8 cellular contexts compared by ENCODE assay signal in genomic region chr5:142356716-142357468, GRCh38. TPM values are rescaled to one million over a fixed set of nuclear protein-coding genes. Genes with fewer than 3 reads are reported as not detected.
DNase-seq lines count a peak whose midpoint lies in the region; ATAC-seq and TF ChIP-seq lines count a peak whose summit lies in the region.

No MANE protein-coding gene starts in this region.

- no peak for TF ChIP-seq CTCF in AG04449 (IDR thresholded peaks at IDR 0.05; ENCODE audit: insufficient read depth, low read length, missing control alignments)

- peak overlapping the region; percentile 70 for H3K4me3 Mint-ChIP-seq in activated CD4-positive, alpha-beta T cell treated with anti-CD3 and anti-CD28 coated beads for 36 hours

- H3K4me1 Mint-ChIP-seq in activated CD4-positive, alpha-beta T cell treated with anti-CD3 and anti-CD28 coated beads for 36 hours: peaks cover 49% of the 10 kb centered on the region

- H3K4me3 ChIP-seq in AG04449 (ENCODE audit: low read depth, low read length): peak overlapping the region; percentile 61

- ATAC-seq in GM18858 (IDR thresholded peaks at IDR 0.05; ENCODE audit: unreplicated experiment): peak; percentile 90
- ATAC-seq in HG03064 (IDR thresholded peaks at IDR 0.05; ENCODE audit: low read depth, unreplicated experiment): peak; percentile 90
- ATAC-seq in activated CD4-positive, alpha-beta T cell treated with anti-CD3 and anti-CD28 coated beads for 36 hours: peak; percentile 85

- intact Hi-C loops in activated CD4-positive, alpha-beta T cell treated with anti-CD3 and anti-CD28 coated beads for 36 hours (cut with DNase I, micrococcal nuclease): loop anchor here (1.0 to 5.0 kb wide), 12 partner anchors 32 to 470 kb away; partner anchors contain the start of genes ARHGAP26 (in 1 of the 2), GNPDA1 (in 1 of the 2), NDFIP1 (in 1 of the 2) and SPRY4 (in 1 of the 2)

- no peaks in the 10 kb centered on the region for H3K9me3 Mint-ChIP-seq in activated CD4-positive, alpha-beta T cell treated with anti-CD3 and anti-CD28 coated beads for 36 hours (ENCODE audit: low read depth)

- H3K36me3 Mint-ChIP-seq in activated CD4-positive, alpha-beta T cell treated with anti-CD3 and anti-CD28 coated beads for 36 hours (ENCODE audit: low read depth): no peaks in the 10 kb centered on the region

- CTCF ChIA-PET in AG04449 (lab: Yijun Ruan, JAX): interaction anchor here (0.7 to 4.8 kb wide), 8 partner anchors 25 to 302 kb away, joined by 3 to 28 read pairs (median 4); partner anchors contain the start of gene SPRY4
- CTCF ChIA-PET in activated CD4-positive, alpha-beta T cell treated with anti-CD3 and anti-CD28 coated beads for 36 hours (lab: Charles Lee): interaction anchor here (0.7 kb wide), 2 partner anchors 15 to 36 kb away, joined by 3 read pairs; no protein-coding TSS in a partner anchor

- H3K27ac ChIP-seq in cingulate gyrus (ENCODE audit: low read depth, low read length) (peak overlapping the region; percentile 90), layer of hippocampus (ENCODE audit: low read depth, low read length) (peak overlapping the region; percentile 68)

- H3K27me3 Mint-ChIP-seq in activated CD4-positive, alpha-beta T cell treated with anti-CD3 and anti-CD28 coated beads for 36 hours: no peaks in the 10 kb centered on the region

- H3K27me3 ChIP-seq in layer of hippocampus (ENCODE audit: control insufficient read depth, insufficient read depth, low read length): no peaks in the 10 kb centered on the region

- POLR2A ChIA-PET in AG04449 (lab: Yijun Ruan, JAX): interaction anchor here (0.6 to 1.9 kb wide), 7 partner anchors 14 to 1220 kb away, joined by 3 to 22 read pairs (median 5); partner anchors contain the start of gene SPRY4
- POLR2A ChIA-PET in activated CD4-positive, alpha-beta T cell treated with anti-CD3 and anti-CD28 coated beads for 36 hours (lab: Charles Lee): no interaction called here

- DNase-seq in AG04449 (ENCODE audit: low read depth, low spot score) (no peak), NCI-H226 (peak; percentile 77)
- DNase-seq in activated CD4-positive, alpha-beta T cell treated with anti-CD3 and anti-CD28 coated beads for 36 hours: peak; percentile 94
- DNase-seq in stimulated activated CD4-positive, alpha-beta T cell treated with anti-CD3 and anti-CD28 coated beads, Interleukin-1b, Interleukin-23, amount 100 ng/mL, for 1 hour (ENCODE audit: low read depth in 2 of 2): peak; percentile 75 to 91

- H3K27ac Mint-ChIP-seq in activated CD4-positive, alpha-beta T cell treated with anti-CD3 and anti-CD28 coated beads for 36 hours: peak overlapping the region; percentile 96

RNA-seq across cellular contexts. Expression of gene SPRY4, which starts 32.1 kb away (rescaled TPM):
- under 1 TPM; 0.93 to 0.98 TPM for total RNA-seq in activated CD4-positive, alpha-beta T cell treated with anti-CD3 and anti-CD28 coated beads for 36 hours
